Comparison of ENCODE assay signal across 4 cellular contexts in the genomic region with DNA sequence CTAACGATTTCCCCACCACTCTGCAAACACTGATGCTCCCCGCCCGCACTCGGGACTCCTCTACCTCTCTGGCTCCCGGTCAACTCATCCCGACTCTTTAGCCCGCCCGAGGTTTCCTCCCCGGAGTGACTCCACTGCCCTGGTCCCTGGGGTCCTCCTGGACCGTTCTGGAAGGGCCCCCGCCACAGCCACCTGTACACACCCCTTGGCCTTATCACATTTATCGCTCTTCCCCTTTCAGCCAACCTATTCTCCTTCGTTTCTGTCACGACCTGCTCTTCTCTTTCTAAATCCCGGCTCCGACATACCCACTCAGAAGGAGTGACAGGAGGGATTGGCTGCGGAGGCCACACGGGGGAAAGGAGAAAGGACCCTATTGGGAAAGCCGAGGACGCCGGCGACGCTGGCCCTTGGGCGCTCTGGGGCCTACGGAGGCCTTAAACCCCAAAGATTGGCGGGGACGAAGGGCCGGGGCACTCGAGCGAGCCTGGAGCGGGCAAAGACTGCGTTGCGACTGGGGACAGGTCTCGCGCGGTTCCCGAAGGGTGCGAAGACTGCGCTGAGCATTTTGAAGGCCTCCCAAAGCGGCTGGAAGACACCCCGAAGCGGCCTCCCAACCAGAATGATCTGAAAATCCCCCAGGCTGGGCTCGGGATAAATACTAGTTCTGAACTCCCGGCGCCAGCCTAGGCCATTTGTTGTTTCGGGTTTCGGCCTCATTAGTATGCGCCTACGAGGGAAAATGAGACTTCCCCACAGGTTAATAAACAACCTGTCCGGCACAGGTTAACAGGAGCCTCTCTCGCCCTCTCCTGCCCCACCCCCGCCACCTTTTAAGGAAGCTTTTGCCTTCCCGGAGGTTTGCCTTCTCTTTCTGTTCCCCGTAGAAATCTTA.
TF ChIP-seq lines count a peak whose summit lies in the region.

No MANE protein-coding gene starts in this region.

TF ChIP-seq in SK-N-SH, 30 proteins besides CTCF, POLR2A, EP300 and RAD21:
- TF ChIP-seq EZH2phosphoT487 (IDR thresholded peaks at IDR 0.05; ENCODE audit: borderline replicate concordance, low read depth): peak; percentile 94; the same call in 1 of the 2 replicates
- no peak for TF ChIP-seq RCOR1 (IDR thresholded peaks at IDR 0.05; ENCODE audit: low read length)

TF ChIP-seq in SK-N-SH treated with all-trans-retinoic acid at 6 μM for 48 hours, 23 proteins besides CTCF, POLR2A, EP300 and RAD21:
- TF ChIP-seq POU6F1 (CRISPR knock-in tag; IDR thresholded peaks at IDR 0.05; ENCODE audit: borderline replicate concordance, low read depth) (no peak), RARB (CRISPR knock-in tag; IDR thresholded peaks at IDR 0.05) (no peak), SNAI2 (CRISPR knock-in tag; IDR thresholded peaks at IDR 0.05) (no peak), CSDC2 (CRISPR knock-in tag; IDR thresholded peaks at IDR 0.05) (no peak), ZNF70 (CRISPR knock-in tag; IDR thresholded peaks at IDR 0.05) (no peak), TCF4 (CRISPR knock-in tag; IDR thresholded peaks at IDR 0.05; ENCODE audit: borderline replicate concordance) (no peak), TOX (CRISPR knock-in tag; IDR thresholded peaks at IDR 0.05; ENCODE audit: borderline replicate concordance) (no peak), CREB5 (CRISPR knock-in tag; IDR thresholded peaks at IDR 0.05; ENCODE audit: low read depth) (no peak), ISL1 (CRISPR knock-in tag; IDR thresholded peaks at IDR 0.05) (no peak), ZC3H10 (CRISPR knock-in tag; IDR thresholded peaks at IDR 0.05) (no peak), ESRRG (CRISPR knock-in tag; IDR thresholded peaks at IDR 0.05) (no peak), ZNF565 (CRISPR knock-in tag; conservative IDR thresholded peaks at IDR 0.05; ENCODE audit: low read depth) (no peak), GLIS3 (CRISPR knock-in tag; IDR thresholded peaks at IDR 0.05) (no peak)
- TF ChIP-seq, protein P1, sequence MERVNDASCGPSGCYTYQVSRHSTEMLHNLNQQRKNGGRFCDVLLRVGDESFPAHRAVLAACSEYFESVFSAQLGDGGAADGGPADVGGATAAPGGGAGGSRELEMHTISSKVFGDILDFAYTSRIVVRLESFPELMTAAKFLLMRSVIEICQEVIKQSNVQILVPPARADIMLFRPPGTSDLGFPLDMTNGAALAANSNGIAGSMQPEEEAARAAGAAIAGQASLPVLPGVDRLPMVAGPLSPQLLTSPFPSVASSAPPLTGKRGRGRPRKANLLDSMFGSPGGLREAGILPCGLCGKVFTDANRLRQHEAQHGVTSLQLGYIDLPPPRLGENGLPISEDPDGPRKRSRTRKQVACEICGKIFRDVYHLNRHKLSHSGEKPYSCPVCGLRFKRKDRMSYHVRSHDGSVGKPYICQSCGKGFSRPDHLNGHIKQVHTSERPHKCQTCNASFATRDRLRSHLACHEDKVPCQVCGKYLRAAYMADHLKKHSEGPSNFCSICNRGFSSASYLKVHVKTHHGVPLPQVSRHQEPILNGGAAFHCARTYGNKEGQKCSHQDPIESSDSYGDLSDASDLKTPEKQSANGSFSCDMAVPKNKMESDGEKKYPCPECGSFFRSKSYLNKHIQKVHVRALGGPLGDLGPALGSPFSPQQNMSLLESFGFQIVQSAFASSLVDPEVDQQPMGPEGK (CRISPR knock-in tag; IDR thresholded peaks at IDR 0.05; ENCODE audit: borderline replicate concordance): no peak

TF ChIP-seq in endothelial cell of umbilical vein, 7 proteins besides CTCF, POLR2A, EP300 and RAD21:
- no peak for TF ChIP-seq GATA2 (IDR thresholded peaks at IDR 0.05; ENCODE audit: insufficient read depth, insufficient read length, low read depth, low read length)
- peak; percentile 98 for TF ChIP-seq EZH2 (IDR thresholded peaks at IDR 0.05; ENCODE audit: borderline replicate concordance, low read depth, low read length, severe bottlenecking)
- no peak for TF ChIP-seq MYC (IDR thresholded peaks at IDR 0.05; ENCODE audit: low read depth, low read length)
TF ChIP-seq in endothelial cell of umbilical vein: peak in this region for 1.

TF ChIP-seq in GM12891, 5 proteins besides CTCF, POLR2A, EP300 and RAD21:
- TF ChIP-seq POU2F2 (IDR thresholded peaks at IDR 0.05; ENCODE audit: low read depth, low read length) (no peak), TAF1 (IDR thresholded peaks at IDR 0.05; ENCODE audit: low read depth, low read length) (no peak), POLR2AphosphoS5 (IDR thresholded peaks at IDR 0.05; ENCODE audit: low read depth, low read length) (no peak), SPI1 (IDR thresholded peaks at IDR 0.05; ENCODE audit: low read depth, low read length) (no peak), PAX5 (IDR thresholded peaks at IDR 0.05; ENCODE audit: insufficient read depth, low read length, severe bottlenecking) (no peak)
